Comparison of ENCODE assay signal across 8 cellular contexts in the genomic region with DNA sequence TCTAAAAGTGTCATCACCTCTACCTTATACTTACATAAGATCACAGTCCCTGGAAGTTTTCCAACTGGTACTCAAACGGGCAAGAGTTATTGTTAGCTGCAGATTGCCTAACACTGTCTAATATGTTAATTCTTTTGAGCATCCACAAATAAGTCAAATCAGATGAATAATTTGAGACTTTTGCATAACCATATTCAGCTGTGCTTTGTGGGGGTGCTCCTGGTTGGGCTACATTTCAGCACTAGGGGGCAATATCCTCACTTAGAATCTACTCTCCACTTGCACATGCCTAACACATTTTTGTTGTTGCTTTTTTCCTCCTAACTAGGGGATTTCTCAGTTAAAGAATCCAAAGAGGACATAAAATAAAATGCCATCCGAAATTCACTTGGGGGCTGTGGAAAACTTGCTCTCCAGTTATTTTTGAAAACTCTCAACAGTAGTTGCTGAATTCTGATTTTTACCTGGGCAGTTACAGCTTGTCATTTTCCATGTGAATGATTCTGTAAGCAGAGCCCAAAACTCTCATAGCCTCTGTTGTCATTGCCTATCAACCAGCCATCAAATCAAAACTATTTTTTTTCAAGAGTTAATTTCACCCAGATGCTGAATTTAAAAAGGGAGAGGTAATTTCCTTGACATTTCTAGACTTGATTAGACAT.
DNase-seq lines count a peak whose midpoint lies in the region; ATAC-seq and TF ChIP-seq lines count a peak whose summit lies in the region.

No MANE protein-coding gene starts in this region.

- H3K27me3 ChIP-seq in OCI-LY1 (ENCODE audit: insufficient read depth, low read length), result no peaks in the 10 kb centered on the region

- DNase-seq in NCI-H510A treated with DMSO at 0.1 percent for 48 hours (lab: John Stamatoyannopoulos, UW), result peak; percentile 1
- no peak for DNase-seq in NCI-H510A (lab: John Stamatoyannopoulos, UW)
- DNase-seq in astrocyte of the cerebellum (ENCODE audit: low read depth), result peak; percentile 34
- DNase-seq in inferior parietal cortex (ENCODE audit: extremely low spot score), result peak; percentile 68
- peak; percentile 13 for DNase-seq in stimulated activated naive CD8-positive, alpha-beta T cell treated with anti-CD3 and anti-CD28 coated beads, Interleukin-15, Interleukin-2, amounts not matched to agents 100 U/mL and 50 U/mL, for 24 hours

- no peaks in the 10 kb centered on the region for H3K9me2 ChIP-seq in OCI-LY1 (ENCODE audit: low read depth, low read length)

- TF ChIP-seq CTCF in OCI-LY1 (IDR thresholded peaks at IDR 0.05; ENCODE audit: low read length) (peak; percentile 86), astrocyte of the cerebellum (IDR thresholded peaks at IDR 0.05; ENCODE audit: low read depth, low read length, missing control alignments) (peak; percentile 80)

- no peaks in the 10 kb centered on the region for H4K20me1 ChIP-seq in OCI-LY1 (ENCODE audit: insufficient read depth, low read length)

- no peak overlapping the region for H3K27ac ChIP-seq in OCI-LY1 (ENCODE audit: low read depth, low read length, poor library complexity, severe bottlenecking)

- H3K79me2 ChIP-seq in OCI-LY1 (ENCODE audit: insufficient read depth, low read length), result no peaks in the 10 kb centered on the region

- H3K4me3 ChIP-seq in OCI-LY1 (ENCODE audit: low read depth, low read length, poor library complexity, severe bottlenecking) (no peak overlapping the region), astrocyte of the cerebellum (ENCODE audit: low read depth, low read length) (no peak overlapping the region)

- no peak overlapping the region for H3K4me2 ChIP-seq in OCI-LY1 (ENCODE audit: low read length)

- H2AFZ ChIP-seq in OCI-LY1 (ENCODE audit: low read length), result no peak overlapping the region

- peak; percentile 84 for ATAC-seq in GM19397 (IDR thresholded peaks at IDR 0.05; ENCODE audit: unreplicated experiment)
- ATAC-seq in HG03439 (IDR thresholded peaks at IDR 0.05; ENCODE audit: unreplicated experiment), result peak; percentile 79
- ATAC-seq in stimulated activated naive CD8-positive, alpha-beta T cell treated with anti-CD3 and anti-CD28 coated beads, Interleukin-15, Interleukin-2, amounts not matched to agents 100 U/mL and 50 U/mL, for 24 hours, result peak; percentile 68

- H3K4me1 ChIP-seq in OCI-LY1 (ENCODE audit: insufficient read depth, low read length, severe bottlenecking), result no peaks in the 10 kb centered on the region

- H3K9ac ChIP-seq in OCI-LY1 (ENCODE audit: low read length), result no peak overlapping the region

- no peaks in the 10 kb centered on the region for H3K9me3 ChIP-seq in OCI-LY1 (ENCODE audit: low read length)

- no peaks in the 10 kb centered on the region for H3K36me3 ChIP-seq in OCI-LY1 (ENCODE audit: insufficient read depth, low read length)

- in situ Hi-C loops in astrocyte of the cerebellum (cut with HindIII; ENCODE audit: low sequenced_read_pairs), result loop anchor here (10.0 kb wide), 1 partner anchor 137 kb away; no protein-coding TSS in a partner anchor

- no peaks in the 10 kb centered on the region for H3F3A ChIP-seq in OCI-LY1 (ENCODE audit: insufficient read depth, low read length)
